Comparison of ENCODE assay signal across 8 cellular contexts in genomic region chr7:32347244-32347828, GRCh38.
DNase-seq lines count a peak whose midpoint lies in the region; ATAC-seq and TF ChIP-seq lines count a peak whose summit lies in the region.

No MANE protein-coding gene starts in this region.

- no peak for ATAC-seq in GM18858 (IDR thresholded peaks at IDR 0.05; ENCODE audit: unreplicated experiment)
- no peak for ATAC-seq in naive thymus-derived CD4-positive, alpha-beta T cell

- no peaks in the 10 kb centered on the region for H3K27me3 Mint-ChIP-seq in progenitor cell of endocrine pancreas
- peaks cover 0 to 8% (median 4%) of the 10 kb centered on the region in 5 donors for H3K27me3 Mint-ChIP-seq in naive thymus-derived CD4-positive, alpha-beta T cell

- intact Hi-C loops in colonic mucosa (cut with DNase I) = loop anchor here (2.0 to 10.0 kb wide), 2 partner anchors 133 to 603 kb away; no protein-coding TSS in a partner anchor
- intact Hi-C loops in naive thymus-derived CD4-positive, alpha-beta T cell (cut with micrococcal nuclease) = loop anchor here in 1 of 2 donors (2.0 kb wide), 2 partner anchors 137 to 603 kb away; no protein-coding TSS in a partner anchor

- CTCF ChIA-PET in AG04449 (lab: Yijun Ruan, JAX) = interaction anchor here (0.8 to 3.3 kb wide), 16 partner anchors 9 to 1860 kb away, joined by 3 to 27 read pairs (median 4); no protein-coding TSS in a partner anchor
- CTCF ChIA-PET in naive thymus-derived CD4-positive, alpha-beta T cell (lab: Charles Lee) = interaction anchor here (0.6 kb wide), 1 partner anchor 9 kb away, joined by 3 read pairs; no protein-coding TSS in a partner anchor

- H3K9me3 ChIP-seq in colonic mucosa = no peaks in the 10 kb centered on the region
- H3K9me3 ChIP-seq in naive thymus-derived CD4-positive, alpha-beta T cell (ENCODE audit: control insufficient read depth in 2 of 3, low read length in 3 of 3) = no peaks in the 10 kb centered on the region
- H3K9me3 ChIP-seq in MG63 = no peaks in the 10 kb centered on the region

- no peak overlapping the region for H3K9ac ChIP-seq in colonic mucosa (ENCODE audit: low read depth in 2 of 2, low read length in 2 of 2)

- DNase-seq in AG04449 (ENCODE audit: low read depth, low spot score) (no peak), GM12864 (ENCODE audit: low read depth) (no peak), NCI-H1105 (lab: John Stamatoyannopoulos, UW) (peak; percentile 8), colonic mucosa (peak; percentile 30), progenitor cell of endocrine pancreas (ENCODE audit: low spot score, unreplicated experiment) (no peak), MG63 (no peak)
- DNase-seq in naive thymus-derived CD4-positive, alpha-beta T cell = no peak

- H3K4me1 ChIP-seq in colonic mucosa = no peaks in the 10 kb centered on the region
- no peaks in the 10 kb centered on the region for H3K4me1 ChIP-seq in naive thymus-derived CD4-positive, alpha-beta T cell (ENCODE audit: control insufficient read depth in 2 of 2, insufficient read depth in 2 of 2, low read length in 2 of 2)

- H3K36me3 ChIP-seq in colonic mucosa (no peaks in the 10 kb centered on the region), MG63 (no peaks in the 10 kb centered on the region)
- no peaks in the 10 kb centered on the region for H3K36me3 ChIP-seq in naive thymus-derived CD4-positive, alpha-beta T cell (ENCODE audit: control insufficient read depth in 2 of 3, insufficient read depth in 3 of 3, low read length in 3 of 3)

- no peaks in the 10 kb centered on the region for H3K9me3 Mint-ChIP-seq in progenitor cell of endocrine pancreas (ENCODE audit: low read depth)
- H3K9me3 Mint-ChIP-seq in naive thymus-derived CD4-positive, alpha-beta T cell = peaks cover 0 to 12% (median 0%) of the 10 kb centered on the region in 11 donors

- TF ChIP-seq CTCF in AG04449 (IDR thresholded peaks at IDR 0.05; ENCODE audit: insufficient read depth, low read length, missing control alignments) (peak; percentile 34), GM12864 (IDR thresholded peaks at IDR 0.05; ENCODE audit: low read depth, low read length, missing control alignments) (peak; percentile 69), colonic mucosa (IDR thresholded peaks at IDR 0.05) (peak; percentile 67), progenitor cell of endocrine pancreas (IDR thresholded peaks at IDR 0.05; ENCODE audit: unreplicated experiment) (peak; percentile 78)

- POLR2A ChIA-PET in AG04449 (lab: Yijun Ruan, JAX) = no interaction called here
- POLR2A ChIA-PET in naive thymus-derived CD4-positive, alpha-beta T cell (lab: Charles Lee) = no interaction called here

- H3K27ac Mint-ChIP-seq in progenitor cell of endocrine pancreas = no peak overlapping the region
- H3K27ac Mint-ChIP-seq in naive thymus-derived CD4-positive, alpha-beta T cell = no peak overlapping the region

- no peak overlapping the region for H3K27ac ChIP-seq in colonic mucosa
- no peak overlapping the region for H3K27ac ChIP-seq in naive thymus-derived CD4-positive, alpha-beta T cell (ENCODE audit: low read depth, low read length)

- no peaks in the 10 kb centered on the region for H3K4me1 Mint-ChIP-seq in progenitor cell of endocrine pancreas (ENCODE audit: low read depth)
- H3K4me1 Mint-ChIP-seq in naive thymus-derived CD4-positive, alpha-beta T cell = no peaks in the 10 kb centered on the region

- no peaks in the 10 kb centered on the region for H3K36me3 Mint-ChIP-seq in progenitor cell of endocrine pancreas (ENCODE audit: insufficient read depth)
- no peaks in the 10 kb centered on the region for H3K36me3 Mint-ChIP-seq in naive thymus-derived CD4-positive, alpha-beta T cell

- H3K27me3 ChIP-seq in colonic mucosa (no peaks in the 10 kb centered on the region), MG63 (no peaks in the 10 kb centered on the region)
- H3K27me3 ChIP-seq in naive thymus-derived CD4-positive, alpha-beta T cell (ENCODE audit: control insufficient read depth in 2 of 2, insufficient read depth in 2 of 2, low read length in 2 of 2) = no peaks in the 10 kb centered on the region

- H3K4me3 Mint-ChIP-seq in progenitor cell of endocrine pancreas (ENCODE audit: low read depth) = no peak overlapping the region
- no peak overlapping the region for H3K4me3 Mint-ChIP-seq in naive thymus-derived CD4-positive, alpha-beta T cell

- no peak overlapping the region for H3K4me3 ChIP-seq in AG04449 (ENCODE audit: low read depth, low read length)
- no peak overlapping the region for H3K4me3 ChIP-seq in GM12864 (ENCODE audit: low read depth, low read length)
- H3K4me3 ChIP-seq in colonic mucosa = no peak overlapping the region
- no peak overlapping the region for H3K4me3 ChIP-seq in naive thymus-derived CD4-positive, alpha-beta T cell (ENCODE audit: low read length)
- no peak overlapping the region for H3K4me3 ChIP-seq in MG63

Comparison
In these comparisons a context has a peak if more than half of its experiments do, and no peak if none do; other contexts are left out.
1. DNase-seq: peak in NCI-H1105 (single experiment) and colonic mucosa (single experiment); none in AG04449 (single experiment), GM12864 (single experiment), progenitor cell of endocrine pancreas (single experiment), naive thymus-derived CD4-positive, alpha-beta T cell (0 of 9) and MG63 (single experiment).
2. Peak in every context shown above with its lines, with median percentiles within 50 percentile points of each other: CTCF ChIP-seq.